In genomic region chr2:104088745-104089144, GRCh38 we compare ENCODE assay signal across 24 cellular contexts.
"Had no signal": no experiment of that assay in that cellular context is flagged by ENCODE, and none has a peak within 500 bp of the region (broad histone marks: within the 10 kb centered on the region; RNA-seq: fewer than 3 reads in every experiment).

No MANE protein-coding gene starts in this region.

- DNase-seq: colonic mucosa; cortex of kidney; effector CD8-positive, alpha-beta T cell; effector memory CD8-positive, alpha-beta T cell; endodermal cell; erythroblast; esophagus squamous epithelium; foreskin fibroblast; foreskin melanocyte; gastrocnemius medialis; glutamatergic neuron; head of caudate nucleus; heart right ventricle; hippocampal formation; left cardiac atrium; left lung; left ventricle myocardium superior; lower lobe of right lung; mesenchymal stem cell; mucosa of descending colon had no signal

- H3K9me3 ChIP-seq: colonic mucosa, esophagus squamous epithelium, gastrocnemius medialis, lower lobe of right lung, mucosa of descending colon had no signal

- H3K36me3 ChIP-seq: colonic mucosa, esophagus squamous epithelium, gastrocnemius medialis, heart right ventricle, left lung, lower lobe of right lung had no signal

- FAIRE-seq: endometrium, keratinocyte had no signal

- H3K4me3 ChIP-seq: colonic mucosa, esophagus squamous epithelium, gastrocnemius medialis, heart right ventricle, left lung, lower lobe of right lung, mucosa of descending colon had no signal

- H3K4me1 ChIP-seq: colonic mucosa, esophagus squamous epithelium, gastrocnemius medialis, heart right ventricle, left lung, lower lobe of right lung had no signal

- H3K27me3 ChIP-seq: colonic mucosa, esophagus squamous epithelium, gastrocnemius medialis, heart right ventricle, left lung had no signal

- ATAC-seq: effector memory CD8-positive, alpha-beta T cell; esophagus mucosa; gastrocnemius medialis; heart right ventricle; left cardiac atrium; left lung; left ventricle myocardium superior; lower lobe of right lung; mucosa of descending colon had no signal

- H3K27ac ChIP-seq: colonic mucosa, epithelial cell of prostate, esophagus squamous epithelium, gastrocnemius medialis, heart right ventricle, left lung, lower lobe of right lung had no signal
